In genomic region chr21:17819114-17819877, GRCh38 we compare ENCODE assay signal across 1 cellular context.
TF ChIP-seq lines count a peak whose summit lies in the region.

TSS of gene C21orf91 (minus strand) at chr21:17819356. CDS start at chr21:17818318, 1,038 bp downstream.

TF ChIP-seq in K562, 482 proteins besides CTCF, POLR2A, EP300 and RAD21 (continued from another document):
- TF ChIP-seq AFF1 (IDR thresholded peaks at IDR 0.05; ENCODE audit: low read depth in 1 of 2, partially characterized antibody in 2 of 2) = peak in 1 of 2 experiments; percentile 24
